Comparison of ENCODE assay signal across 14 cellular contexts in genomic region chr12:77553976-77554619, GRCh38.
DNase-seq lines count a peak whose midpoint lies in the region; ATAC-seq and TF ChIP-seq lines count a peak whose summit lies in the region.
"Had no signal": no experiment of that assay in that cellular context is flagged by ENCODE, and none has a peak within 500 bp of the region (broad histone marks: within the 10 kb centered on the region; RNA-seq: fewer than 3 reads in every experiment).

No MANE protein-coding gene starts in this region.

- H3K36me3 ChIP-seq in prostate gland = no peaks in the 10 kb centered on the region

- in situ Hi-C loops in G401 (cut with HindIII; ENCODE audit: low sequenced_read_pairs) = no loop called here

- intact Hi-C loops in prostate gland (cut with DNase I) = no loop called here

- H3K27me3 ChIP-seq in prostate gland (replicated peaks; ENCODE audit: insufficient read depth) = no peaks in the 10 kb centered on the region
- H3K27me3 ChIP-seq: foreskin keratinocyte had no signal

- H3K9me3 ChIP-seq in prostate gland = no peaks in the 10 kb centered on the region

- 88% methylated on average over 1 of the region's 1 CpG for WGBS in prostate gland

- no peak for TF ChIP-seq POLR2A in prostate gland (IDR thresholded peaks at IDR 0.05)

- no peaks in the 10 kb centered on the region for H3K4me1 ChIP-seq in prostate gland (replicated peaks)
- H3K4me1 ChIP-seq: foreskin keratinocyte had no signal

- ATAC-seq in GM18517 (IDR thresholded peaks at IDR 0.05; ENCODE audit: unreplicated experiment) (peak; percentile 100), HG02938 (IDR thresholded peaks at IDR 0.05; ENCODE audit: unreplicated experiment) (peak; percentile 100), HG03558 (IDR thresholded peaks at IDR 0.05; ENCODE audit: extremely low read depth, unreplicated experiment) (peak; percentile 100)
- ATAC-seq: activated CD8-positive, alpha-beta T cell treated with anti-CD3 and anti-CD28 coated beads for 36 hours; foreskin keratinocyte; HepG2; left cardiac atrium had no signal

- no peak overlapping the region for H3K27ac ChIP-seq in prostate gland
- H3K27ac ChIP-seq: foreskin keratinocyte had no signal

- no peak overlapping the region for H3K4me3 ChIP-seq in prostate gland

- peak; percentile 39 for DNase-seq in GM20000 (ENCODE audit: low spot score)
- no peak for DNase-seq in HuH-7.5 (ENCODE audit: low spot score)
- DNase-seq in G401 (ENCODE audit: low spot score) = no peak
- no peak for DNase-seq in stimulated activated CD4-positive, alpha-beta T cell treated with anti-CD3 and anti-CD28 coated beads, Interleukin-2, amount 100 ng/mL, for 48 hours
- DNase-seq in prostate gland (ENCODE audit: low spot score) = no peak
- DNase-seq: activated CD8-positive, alpha-beta T cell treated with anti-CD3 and anti-CD28 coated beads for 36 hours; activated naive CD8-positive, alpha-beta T cell treated with anti-CD3 and anti-CD28 coated beads for 36 hours; foreskin keratinocyte; left cardiac atrium; NCI-H1930 had no signal

- TF ChIP-seq CTCF in GM20000 (IDR thresholded peaks at IDR 0.05; ENCODE audit: extremely low read depth, missing control alignments) = no peak
- no peak for TF ChIP-seq CTCF in prostate gland (IDR thresholded peaks at IDR 0.05)
